ENCODE assay signal across 26 cellular contexts in genomic region chr9:80701061-80701460, GRCh38.
"Had no signal": no experiment of that assay in that cellular context is flagged by ENCODE, and none has a peak within 500 bp of the region (broad histone marks: within the 10 kb centered on the region; RNA-seq: fewer than 3 reads in every experiment).

No MANE protein-coding gene starts in this region.

- H3K36me3 Mint-ChIP-seq: activated CD4-positive, alpha-beta memory T cell treated with anti-CD3 and anti-CD28 coated beads for 36 hours; activated naive CD8-positive, alpha-beta T cell; naive thymus-derived CD4-positive, alpha-beta T cell; neural progenitor cell; stimulated activated effector memory CD8-positive, alpha-beta T cell treated with anti-CD3 and anti-CD28 coated beads, Interleukin-12 subunit alpha, Interleukin-12 subunit beta, amount 100 ng/mL, for 72 hours; T-cell had no signal

- H3K27ac Mint-ChIP-seq: activated B cell treated with CpG ODN at 0.5 μM for 24 hours; activated CD4-positive, alpha-beta memory T cell treated with anti-CD3 and anti-CD28 coated beads for 36 hours; activated naive CD8-positive, alpha-beta T cell; activated T-helper 1 cell treated with anti-CD3 and anti-CD28 coated beads, Interleukin-12 subunit alpha, Interleukin-12 subunit beta, Interleukin-2, Interleukin-4 antibody, amounts not matched to agents 30 ng/mL and 10 ng/mL and 1 ng/mL, durations not matched to agents 14 hours and 24 hours and 36 hours; naive thymus-derived CD4-positive, alpha-beta T cell; neural progenitor cell; stimulated activated effector memory CD8-positive, alpha-beta T cell treated with anti-CD3 and anti-CD28 coated beads, Interleukin-12 subunit alpha, Interleukin-12 subunit beta, amount 100 ng/mL, for 72 hours; T-cell had no signal

- H3K4me1 ChIP-seq: body of pancreas, neural progenitor cell, right lobe of liver, upper lobe of right lung had no signal

- DNase-seq: activated B cell treated with CpG ODN at 0.5 μM for 24 hours; activated CD4-positive, alpha-beta memory T cell treated with anti-CD3 and anti-CD28 coated beads for 36 hours; activated CD4-positive, alpha-beta T cell treated with anti-CD3 and anti-CD28 coated beads for 4 hours; activated gamma-delta T cell treated with Interleukin-2 at 50 U/mL for 16 hours; activated T-cell treated with anti-CD3 and anti-CD28 coated beads for 4 hours; amniotic stem cell; body of pancreas; erythroblast; hippocampal formation; left ventricle myocardium inferior; mesenchymal stem cell; mucosa of descending colon; naive thymus-derived CD4-positive, alpha-beta T cell; psoas muscle; right lobe of liver; stimulated activated CD4-positive, alpha-beta T cell treated with anti-CD3 and anti-CD28 coated beads, Interleukin-4, amount 100 ng/mL, for 24 hours; T-cell; T-helper 9 cell; upper lobe of right lung had no signal

- H3K4me3 ChIP-seq: body of pancreas, coronary artery, left ventricle myocardium inferior, mucosa of descending colon, neural progenitor cell, psoas muscle, right lobe of liver, thoracic aorta, upper lobe of right lung had no signal

- H3K27me3 Mint-ChIP-seq: activated B cell treated with CpG ODN at 0.5 μM for 24 hours; activated CD4-positive, alpha-beta memory T cell treated with anti-CD3 and anti-CD28 coated beads for 36 hours; activated naive CD8-positive, alpha-beta T cell; central memory CD8-positive, alpha-beta T cell; naive thymus-derived CD4-positive, alpha-beta T cell; T-cell had no signal

- H3K4me1 Mint-ChIP-seq: activated B cell treated with CpG ODN at 0.5 μM for 24 hours; central memory CD8-positive, alpha-beta T cell; naive thymus-derived CD4-positive, alpha-beta T cell; stimulated activated effector memory CD8-positive, alpha-beta T cell treated with anti-CD3 and anti-CD28 coated beads, Interleukin-12 subunit alpha, Interleukin-12 subunit beta, amount 100 ng/mL, for 72 hours; T-cell had no signal

- H3K27ac ChIP-seq: body of pancreas, coronary artery, left ventricle myocardium inferior, neural progenitor cell, psoas muscle, right lobe of liver, thoracic aorta, upper lobe of right lung had no signal

- H3K9ac ChIP-seq: neural progenitor cell had no signal

- ATAC-seq: body of pancreas; mucosa of descending colon; naive thymus-derived CD4-positive, alpha-beta T cell; psoas muscle; right lobe of liver; stimulated activated effector memory CD8-positive, alpha-beta T cell treated with anti-CD3 and anti-CD28 coated beads, Interleukin-12 subunit alpha, Interleukin-12 subunit beta, amount 100 ng/mL, for 72 hours; T-cell; upper lobe of right lung had no signal

- H3K9me3 Mint-ChIP-seq: activated T-helper 1 cell treated with anti-CD3 and anti-CD28 coated beads, Interleukin-12 subunit alpha, Interleukin-12 subunit beta, Interleukin-2, Interleukin-4 antibody, amounts not matched to agents 30 ng/mL and 10 ng/mL and 1 ng/mL, durations not matched to agents 14 hours and 24 hours and 36 hours had no signal

- H3K4me3 Mint-ChIP-seq: activated B cell treated with CpG ODN at 0.5 μM for 24 hours; activated CD4-positive, alpha-beta memory T cell treated with anti-CD3 and anti-CD28 coated beads for 36 hours; activated naive CD8-positive, alpha-beta T cell; activated T-helper 1 cell treated with anti-CD3 and anti-CD28 coated beads, Interleukin-12 subunit alpha, Interleukin-12 subunit beta, Interleukin-2, Interleukin-4 antibody, amounts not matched to agents 30 ng/mL and 10 ng/mL and 1 ng/mL, durations not matched to agents 14 hours and 24 hours and 36 hours; central memory CD8-positive, alpha-beta T cell; naive thymus-derived CD4-positive, alpha-beta T cell; neural progenitor cell; stimulated activated effector memory CD8-positive, alpha-beta T cell treated with anti-CD3 and anti-CD28 coated beads, Interleukin-12 subunit alpha, Interleukin-12 subunit beta, amount 100 ng/mL, for 72 hours; T-cell had no signal

- H3K4me2 ChIP-seq: neural progenitor cell had no signal

- H3K9me3 ChIP-seq: body of pancreas, psoas muscle, right lobe of liver, thoracic aorta, upper lobe of right lung had no signal

- H2AFZ ChIP-seq: neural progenitor cell had no signal

- H3K36me3 ChIP-seq: left ventricle myocardium inferior, neural progenitor cell, right lobe of liver, thoracic aorta, upper lobe of right lung had no signal

- H3K27me3 ChIP-seq: body of pancreas, neural progenitor cell, right lobe of liver, upper lobe of right lung had no signal
